19 cellular contexts compared by ENCODE assay signal in the genomic region with DNA sequence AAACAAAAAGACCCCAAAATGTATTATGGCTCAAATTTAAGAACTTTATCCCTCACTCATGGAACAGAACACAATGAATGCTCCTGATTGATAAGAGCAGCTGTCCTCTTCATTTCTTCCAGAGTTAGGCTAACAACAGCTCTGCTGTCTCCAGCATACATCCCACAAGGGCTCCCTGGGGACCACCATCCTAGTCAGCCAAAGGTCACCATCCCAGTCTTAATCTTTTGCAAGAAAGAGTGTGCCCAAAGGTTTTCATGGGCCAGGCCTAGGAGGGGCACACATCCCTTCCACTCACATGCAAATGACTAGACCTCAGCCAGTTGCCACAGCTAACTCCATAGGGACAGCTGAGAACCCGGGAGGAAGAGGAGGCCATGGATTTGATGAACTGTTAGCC.
"Had no signal": no experiment of that assay in that cellular context is flagged by ENCODE, and none has a peak within 500 bp of the region (broad histone marks: within the 10 kb centered on the region; RNA-seq: fewer than 3 reads in every experiment).

No MANE protein-coding gene starts in this region.

- H3K36me3 ChIP-seq: esophagus squamous epithelium, sigmoid colon, spleen, transverse colon, upper lobe of right lung, uterus had no signal

- H3K27me3 ChIP-seq: esophagus squamous epithelium, sigmoid colon, transverse colon, upper lobe of right lung, uterus had no signal

- H3K36me3 Mint-ChIP-seq: memory B cell; mesothelial cell of epicardium; naive thymus-derived CD4-positive, alpha-beta T cell; stimulated activated naive B cell treated with anti-CD40 and anti-IgM and Interleukin-4, amounts not matched to agents 10 μg/mL and 1 μg/mL and 100 μg/mL, for 72 hours had no signal

- H3K4me3 ChIP-seq: coronary artery, esophagus squamous epithelium, lung, mucosa of descending colon, psoas muscle, sigmoid colon, skin epidermis, spleen, transverse colon, upper lobe of right lung, uterus had no signal

- H3K4me1 Mint-ChIP-seq: mesothelial cell of epicardium; naive thymus-derived CD4-positive, alpha-beta T cell; stimulated activated naive B cell treated with anti-CD40 and anti-IgM and Interleukin-4, amounts not matched to agents 10 μg/mL and 1 μg/mL and 100 μg/mL, for 72 hours had no signal

- H3K27me3 Mint-ChIP-seq: stimulated activated naive B cell treated with anti-CD40 and anti-IgM and Interleukin-4, amounts not matched to agents 10 μg/mL and 1 μg/mL and 100 μg/mL, for 72 hours had no signal

- DNase-seq: effector memory CD4-positive, alpha-beta T cell; esophagus squamous epithelium; kidney; psoas muscle; sigmoid colon; spleen; stimulated activated naive B cell treated with anti-CD40 and anti-IgM and Interleukin-4, amounts not matched to agents 10 μg/mL and 1 μg/mL and 100 μg/mL, for 72 hours; uterus had no signal

- H3K9me3 Mint-ChIP-seq: memory B cell; stimulated activated naive CD8-positive, alpha-beta T cell treated with anti-CD3 and anti-CD28 coated beads, Interleukin-15, Interleukin-2, amounts not matched to agents 100 ng/mL and 50 ng/mL, for 24 hours had no signal

- H3K27ac ChIP-seq: coronary artery, esophagus squamous epithelium, psoas muscle, sigmoid colon, skin epidermis, spleen, transverse colon, upper lobe of right lung, uterus had no signal

- H3K4me1 ChIP-seq: psoas muscle, sigmoid colon, spleen, transverse colon, upper lobe of right lung, uterus had no signal

- H3K9me3 ChIP-seq: esophagus squamous epithelium, mucosa of descending colon, psoas muscle, sigmoid colon, transverse colon, upper lobe of right lung, uterus had no signal

- H3K27ac Mint-ChIP-seq: memory B cell; mesothelial cell of epicardium; stimulated activated naive B cell treated with anti-CD40 and anti-IgM and Interleukin-4, amounts not matched to agents 10 μg/mL and 1 μg/mL and 100 μg/mL, for 72 hours; stimulated activated naive CD8-positive, alpha-beta T cell treated with anti-CD3 and anti-CD28 coated beads, Interleukin-15, Interleukin-2, amounts not matched to agents 100 ng/mL and 50 ng/mL, for 24 hours had no signal

- ATAC-seq: naive thymus-derived CD4-positive, alpha-beta T cell; stimulated activated naive B cell treated with anti-CD40 and anti-IgM and Interleukin-4, amounts not matched to agents 10 μg/mL and 1 μg/mL and 100 μg/mL, for 72 hours had no signal

- H3K4me3 Mint-ChIP-seq: memory B cell; mesothelial cell of epicardium; naive thymus-derived CD4-positive, alpha-beta T cell; nephron; stimulated activated naive B cell treated with anti-CD40 and anti-IgM and Interleukin-4, amounts not matched to agents 10 μg/mL and 1 μg/mL and 100 μg/mL, for 72 hours; stimulated activated naive CD8-positive, alpha-beta T cell treated with anti-CD3 and anti-CD28 coated beads, Interleukin-15, Interleukin-2, amounts not matched to agents 100 ng/mL and 50 ng/mL, for 24 hours had no signal
